9 cellular contexts compared by ENCODE assay signal in genomic region chr19:40055049-40055448, GRCh38. TPM values are rescaled to one million over a fixed set of nuclear protein-coding genes. Genes with fewer than 3 reads are reported as not detected.
DNase-seq lines count a peak whose midpoint lies in the region; ATAC-seq and TF ChIP-seq lines count a peak whose summit lies in the region.
"Had no signal": no experiment of that assay in that cellular context is flagged by ENCODE, and none has a peak within 500 bp of the region (broad histone marks: within the 10 kb centered on the region; RNA-seq: fewer than 3 reads in every experiment).

No MANE protein-coding gene starts in this region.

- H3K27me3 ChIP-seq in naive thymus-derived CD4-positive, alpha-beta T cell (ENCODE audit: control insufficient read depth in 2 of 2, insufficient read depth in 2 of 2, low read length in 2 of 2), result no peaks in the 10 kb centered on the region

- H3K9me3 Mint-ChIP-seq in dendritic cell treated with granulocyte-macrophage colony-stimulating factor and Interleukin-4, amounts not matched to agents 40 ng/mL and 50 ng/mL, for 4 days, result peaks cover 37% of the 10 kb centered on the region
- H3K9me3 Mint-ChIP-seq in naive thymus-derived CD4-positive, alpha-beta T cell, result peaks cover 0 to 39% (median 20%) of the 10 kb centered on the region in 11 donors

- peak overlapping the region; percentile 97 for H3K4me3 Mint-ChIP-seq in dendritic cell treated with granulocyte-macrophage colony-stimulating factor and Interleukin-4, amounts not matched to agents 40 ng/mL and 50 ng/mL, for 4 days
- peak overlapping the region; percentile 97 to 100 (median 99) for H3K4me3 Mint-ChIP-seq in naive thymus-derived CD4-positive, alpha-beta T cell

- H3K27ac ChIP-seq in KOPT-K1 (ENCODE audit: low read depth, low read length, poor library complexity, severe bottlenecking), result peak overlapping the region; percentile 70
- H3K27ac ChIP-seq in naive thymus-derived CD4-positive, alpha-beta T cell (ENCODE audit: low read depth, low read length), result peak overlapping the region; percentile 89

- intact Hi-C loops in dendritic cell treated with granulocyte-macrophage colony-stimulating factor and Interleukin-4, amounts not matched to agents 40 ng/mL and 50 ng/mL, for 4 days (cut with micrococcal nuclease), result no loop called here
- intact Hi-C loops in naive thymus-derived CD4-positive, alpha-beta T cell (cut with micrococcal nuclease), result loop anchor here in 1 of 2 donors (1.0 to 5.0 kb wide), 2 partner anchors 37 to 59 kb away; partner anchors contain the start of gene ZNF780A

- POLR2A ChIA-PET in AG04449 (lab: Yijun Ruan, JAX), result no interaction called here
- POLR2A ChIA-PET in naive thymus-derived CD4-positive, alpha-beta T cell (lab: Charles Lee), result interaction anchor here (0.8 to 3.4 kb wide), 5 partner anchors 16 to 84 kb away, joined by 3 to 13 read pairs (median 6); partner anchors contain the start of genes PSMC4, ZNF546 and ZNF780A

- no peak for ATAC-seq in naive thymus-derived CD4-positive, alpha-beta T cell
- ATAC-seq in GM21390 (IDR thresholded peaks at IDR 0.05; ENCODE audit: unreplicated experiment) (no peak), GM18873 (IDR thresholded peaks at IDR 0.05; ENCODE audit: low FRiP score, unreplicated experiment) (no peak)

- H3K36me3 Mint-ChIP-seq in dendritic cell treated with granulocyte-macrophage colony-stimulating factor and Interleukin-4, amounts not matched to agents 40 ng/mL and 50 ng/mL, for 4 days (ENCODE audit: low read depth), result peaks cover 35% of the 10 kb centered on the region
- H3K36me3 Mint-ChIP-seq in naive thymus-derived CD4-positive, alpha-beta T cell, result peaks cover 21 to 48% (median 37%) of the 10 kb centered on the region in 5 donors

- peaks cover 32% of the 10 kb centered on the region for H3K9me3 ChIP-seq in KOPT-K1 (ENCODE audit: insufficient read depth, low read length, poor library complexity, severe bottlenecking)
- peaks cover 0 to 19% (median 0%) of the 10 kb centered on the region in 3 experiments for H3K9me3 ChIP-seq in naive thymus-derived CD4-positive, alpha-beta T cell (ENCODE audit: control insufficient read depth in 2 of 3, low read length in 3 of 3)

- H3K4me3 ChIP-seq in AG04449 (ENCODE audit: low read depth, low read length), result peak overlapping the region; percentile 91
- H3K4me3 ChIP-seq in naive thymus-derived CD4-positive, alpha-beta T cell (ENCODE audit: low read length), result peak overlapping the region; percentile 81

- H3K4me1 ChIP-seq in naive thymus-derived CD4-positive, alpha-beta T cell (ENCODE audit: control insufficient read depth in 2 of 2, insufficient read depth in 2 of 2, low read length in 2 of 2), result peaks cover 12% of the 10 kb centered on the region in 2 donors

- no peak for TF ChIP-seq CTCF in AG04449 (IDR thresholded peaks at IDR 0.05; ENCODE audit: insufficient read depth, low read length, missing control alignments)

- H3K27ac Mint-ChIP-seq in dendritic cell treated with granulocyte-macrophage colony-stimulating factor and Interleukin-4, amounts not matched to agents 40 ng/mL and 50 ng/mL, for 4 days, result peak overlapping the region; percentile 91
- H3K27ac Mint-ChIP-seq in naive thymus-derived CD4-positive, alpha-beta T cell, result peak overlapping the region in 8 of 9 donors; percentile 12 to 99 (median 84)

- no peak for DNase-seq in AG04449 (ENCODE audit: low read depth, low spot score)
- no peak for DNase-seq in naive thymus-derived CD4-positive, alpha-beta T cell
- no peak for DNase-seq in activated gamma-delta T cell treated with Interleukin-2 at 50 U/mL for 16 hours
- DNase-seq in NCI-H187 treated with DMSO at 0.1 percent for 48 hours (lab: John Stamatoyannopoulos, UW), result no peak
- DNase-seq: stimulated activated CD8-positive, alpha-beta memory T cell treated with anti-CD3 and anti-CD28 coated beads, Interleukin-4, amount 100 ng/mL, for 48 hours had no signal

- peaks cover 7% of the 10 kb centered on the region; the same call in 1 of the 2 replicates for H3K36me3 ChIP-seq in KOPT-K1 (ENCODE audit: insufficient read depth, low read length)
- peaks cover 0 to 14% (median 0%) of the 10 kb centered on the region in 3 experiments for H3K36me3 ChIP-seq in naive thymus-derived CD4-positive, alpha-beta T cell (ENCODE audit: control insufficient read depth in 2 of 3, insufficient read depth in 3 of 3, low read length in 3 of 3)

- peaks cover 39% of the 10 kb centered on the region for H3K4me1 Mint-ChIP-seq in dendritic cell treated with granulocyte-macrophage colony-stimulating factor and Interleukin-4, amounts not matched to agents 40 ng/mL and 50 ng/mL, for 4 days (ENCODE audit: low read depth)
- H3K4me1 Mint-ChIP-seq in naive thymus-derived CD4-positive, alpha-beta T cell, result peaks cover 31 to 69% (median 54%) of the 10 kb centered on the region in 7 donors

- CTCF ChIA-PET in AG04449 (lab: Yijun Ruan, JAX), result no interaction called here
- CTCF ChIA-PET in naive thymus-derived CD4-positive, alpha-beta T cell (lab: Charles Lee), result no interaction called here

- peaks cover 12% of the 10 kb centered on the region for H3K27me3 Mint-ChIP-seq in dendritic cell treated with granulocyte-macrophage colony-stimulating factor and Interleukin-4, amounts not matched to agents 40 ng/mL and 50 ng/mL, for 4 days
- H3K27me3 Mint-ChIP-seq in naive thymus-derived CD4-positive, alpha-beta T cell, result peaks cover 0 to 14% (median 6%) of the 10 kb centered on the region in 5 donors

RNA-seq across cellular contexts. Expression of gene ZNF780B, which starts 1.0 kb away (rescaled TPM):
- 10 to 100 TPM; 22.7 to 85.2 (median 35.2) TPM for total RNA-seq in naive thymus-derived CD4-positive, alpha-beta T cell
- polyA plus RNA-seq in naive thymus-derived CD4-positive, alpha-beta T cell, result 10 to 100 TPM; 12.0 to 22.9 TPM

RNA-seq across cellular contexts. Expression of gene ZNF780A, which starts 35.7 kb away (rescaled TPM):
- total RNA-seq in naive thymus-derived CD4-positive, alpha-beta T cell, result 10 to 100 TPM; 13.9 to 49.5 (median 22.1) TPM
- 10 to 100 TPM; 18.4 to 21.2 TPM for polyA plus RNA-seq in naive thymus-derived CD4-positive, alpha-beta T cell

RNA-seq across cellular contexts. Expression of gene ZNF546, which starts 58.2 kb away (rescaled TPM):
- 10 to 100 TPM in 2 of 5 experiments, 1 to 10 TPM in 3; 4.7 to 24.8 (median 7.5) TPM for total RNA-seq in naive thymus-derived CD4-positive, alpha-beta T cell
- 1 to 10 TPM; 7.0 to 7.6 TPM for polyA plus RNA-seq in naive thymus-derived CD4-positive, alpha-beta T cell
